In the genomic region with DNA sequence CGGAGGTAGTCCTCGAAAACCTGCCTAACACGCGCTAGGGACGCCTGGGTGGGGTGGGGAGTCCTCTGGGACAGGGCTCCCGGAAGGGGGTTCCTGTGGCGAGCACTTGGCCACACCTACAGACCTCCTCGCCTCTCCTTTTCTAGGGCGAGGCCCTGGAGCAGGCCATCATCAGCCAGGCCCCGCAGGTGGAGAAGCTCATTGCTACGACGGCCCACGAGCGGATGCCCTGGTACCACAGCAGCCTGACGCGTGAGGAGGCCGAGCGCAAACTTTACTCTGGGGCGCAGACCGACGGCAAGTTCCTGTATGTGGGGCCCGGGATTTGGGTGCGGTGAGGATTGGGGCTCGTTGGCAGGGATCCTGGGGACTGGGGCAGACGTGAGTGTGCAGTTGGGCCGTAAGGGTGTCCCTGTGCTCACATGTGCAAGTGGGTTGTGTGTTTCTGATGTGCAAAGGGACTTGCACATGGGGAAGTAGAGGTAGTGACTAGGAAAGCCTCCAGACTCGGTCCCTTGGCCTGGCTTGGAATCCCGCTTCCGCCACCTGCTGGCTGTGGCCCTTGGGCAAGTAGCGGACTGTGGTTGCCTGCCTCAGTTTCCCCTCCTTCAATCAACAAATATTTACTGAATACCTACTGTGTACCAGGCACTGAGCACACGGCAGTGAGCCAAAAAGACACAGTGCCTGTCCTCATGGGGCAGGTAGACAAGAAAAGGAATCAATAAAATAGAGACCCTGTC, we compare ENCODE assay signal across 21 cellular contexts. TPM values are rescaled to one million over a fixed set of nuclear protein-coding genes. Genes with fewer than 3 reads are reported as not detected.
DNase-seq lines count a peak whose midpoint lies in the region; ATAC-seq and TF ChIP-seq lines count a peak whose summit lies in the region.
"Had no signal": no experiment of that assay in that cellular context is flagged by ENCODE, and none has a peak within 500 bp of the region (broad histone marks: within the 10 kb centered on the region; RNA-seq: fewer than 3 reads in every experiment).

No MANE protein-coding gene starts in this region.

- peak overlapping the region; percentile 78 for H3K27ac Mint-ChIP-seq in CD8-positive, alpha-beta T cell
- peak overlapping the region; percentile 66 for H3K27ac Mint-ChIP-seq in activated naive CD8-positive, alpha-beta T cell treated with anti-CD3 and anti-CD28 coated beads, Interleukin-2, amount 10 ng/mL, durations not matched to agents 7 days and 5 days
- H3K27ac Mint-ChIP-seq in memory B cell: peak overlapping the region; percentile 5

- H3K4me2 ChIP-seq in BLaER1 treated with 17β-estradiol and CSF1 and Interleukin-3, amounts not matched to agents 10 nM and 100 nM: peak overlapping the region; percentile 36 to 97 (median 81); a peak in 21 of 22 replicates
- no peak overlapping the region for H3K4me2 ChIP-seq in hepatocyte

- intact Hi-C loops in CD8-positive, alpha-beta T cell (cut with DNase I, micrococcal nuclease): no loop called here
- intact Hi-C loops in uterus (cut with DNase I; ENCODE audit: low total_unique reads): no loop called here

- H3K27me3 Mint-ChIP-seq in CD8-positive, alpha-beta T cell (ENCODE audit: low read depth): no peaks in the 10 kb centered on the region
- H3K27me3 Mint-ChIP-seq in activated naive CD8-positive, alpha-beta T cell treated with anti-CD3 and anti-CD28 coated beads, Interleukin-2, amount 10 ng/mL, durations not matched to agents 7 days and 5 days: no peaks in the 10 kb centered on the region
- H3K27me3 Mint-ChIP-seq in memory B cell: peaks cover 1% of the 10 kb centered on the region

- 97% methylated on average over 28 of the region's 31 CpGs for WGBS in hepatocyte (ENCODE audit: low lambda C conversion rate, missing lambda C conversion rate)

- no peak overlapping the region for H2AFZ ChIP-seq in hepatocyte

- peaks cover 6 to 22% (median 8%) of the 10 kb centered on the region in 11 experiments for H3K9me3 ChIP-seq in BLaER1 treated with 17β-estradiol and CSF1 and Interleukin-3, amounts not matched to agents 10 nM and 100 nM (replicated peaks in 1 of 11)
- H3K9me3 ChIP-seq in CD8-positive, alpha-beta T cell (ENCODE audit: low read length): no peaks in the 10 kb centered on the region
- H3K9me3 ChIP-seq in hepatocyte (ENCODE audit: low read depth) (no peaks in the 10 kb centered on the region), uterus (peaks cover 0 to 1% of the 10 kb centered on the region in 2 donors)

- H3K4me3 ChIP-seq in BLaER1 treated with 17β-estradiol and CSF1 and Interleukin-3, amounts not matched to agents 10 nM and 100 nM: 0 out of 20 replicates have a peak overlapping the region, but pooled peaks of 1 of the 10 experiments have one; percentile 35
- H3K4me3 ChIP-seq in CD8-positive, alpha-beta T cell (ENCODE audit: low read depth, low read length): no peak overlapping the region
- H3K4me3 ChIP-seq in hepatocyte: no peak overlapping the region
- no peak overlapping the region for H3K4me3 ChIP-seq in uterus
- H3K4me3 ChIP-seq: SJSA1 had no signal

- TF ChIP-seq CTCF in CD8-positive, alpha-beta T cell (IDR thresholded peaks at IDR 0.05): no peak
- TF ChIP-seq CTCF in hepatocyte (IDR thresholded peaks at IDR 0.05; ENCODE audit: poor library complexity) (no peak), uterus (IDR thresholded peaks at IDR 0.05) (no peak)

- H3K4me1 ChIP-seq in BLaER1 treated with 17β-estradiol and CSF1 and Interleukin-3, amounts not matched to agents 10 nM and 100 nM: peaks cover 36 to 100% (median 88%) of the 10 kb centered on the region in 10 experiments
- peaks cover 79% of the 10 kb centered on the region for H3K4me1 ChIP-seq in CD8-positive, alpha-beta T cell (ENCODE audit: insufficient read depth, low read length)
- H3K4me1 ChIP-seq in hepatocyte (ENCODE audit: insufficient read depth): no peaks in the 10 kb centered on the region
- H3K4me1 ChIP-seq in uterus: no peaks in the 10 kb centered on the region
- H3K4me1 ChIP-seq: SJSA1 had no signal

- no peak for TF ChIP-seq POLR2A in uterus (IDR thresholded peaks at IDR 0.05)

- peak overlapping the region in 7 of 11 experiments; percentile 2 to 78 (median 70); a peak in 9 of 22 replicates for H3K9ac ChIP-seq in BLaER1 treated with 17β-estradiol and CSF1 and Interleukin-3, amounts not matched to agents 10 nM and 100 nM

- H3K79me2 ChIP-seq in hepatocyte: no peaks in the 10 kb centered on the region

- no peaks in the 10 kb centered on the region for H3K27me3 ChIP-seq in BLaER1 treated with 17β-estradiol and CSF1 and Interleukin-3, amounts not matched to agents 10 nM and 100 nM
- no peaks in the 10 kb centered on the region for H3K27me3 ChIP-seq in CD8-positive, alpha-beta T cell (ENCODE audit: insufficient read depth, low read length)
- H3K27me3 ChIP-seq in hepatocyte: no peaks in the 10 kb centered on the region
- H3K27me3 ChIP-seq in uterus: no peaks in the 10 kb centered on the region

- DNase-seq in CD8-positive, alpha-beta T cell: no peak
- DNase-seq in activated naive CD8-positive, alpha-beta T cell treated with anti-CD3 and anti-CD28 coated beads, Interleukin-2, amount 10 ng/mL, durations not matched to agents 7 days and 5 days: no peak
- DNase-seq in memory B cell (ENCODE audit: low spot score in 2 of 2) (no peak), hepatocyte (ENCODE audit: low spot score) (no peak), uterus (no peak)
- DNase-seq: activated CD8-positive, alpha-beta memory T cell treated with anti-CD3 and anti-CD28 coated beads, Interleukin-2, amount 50 U/mL, for 4 hours; AML-193; DMS153; mammary epithelial cell; NCI-H1436; NCI-H2171 treated with DMSO at 0.1 percent for 48 hours; NCI-H748 treated with DMSO at 0.1 percent for 48 hours; PC-3; stimulated activated CD8-positive, alpha-beta memory T cell treated with anti-CD3 and anti-CD28 coated beads, Interleukin-4, amount 100 ng/mL, for 48 hours had no signal

- no peak for ATAC-seq in CD8-positive, alpha-beta T cell
- ATAC-seq in activated naive CD8-positive, alpha-beta T cell treated with anti-CD3 and anti-CD28 coated beads, Interleukin-2, amount 10 ng/mL, durations not matched to agents 7 days and 5 days (ENCODE audit: low read depth): no peak
- no peak for ATAC-seq in memory B cell (ENCODE audit: low read depth)
- ATAC-seq in HG03378 (IDR thresholded peaks at IDR 0.05; ENCODE audit: unreplicated experiment): no peak
- no peak for ATAC-seq in HG03175 (IDR thresholded peaks at IDR 0.05; ENCODE audit: unreplicated experiment)
- ATAC-seq: PC-3 had no signal

- peak overlapping the region in 7 of 11 experiments; percentile 67 to 98 (median 84); a peak in 12 of 22 replicates for H3K27ac ChIP-seq in BLaER1 treated with 17β-estradiol and CSF1 and Interleukin-3, amounts not matched to agents 10 nM and 100 nM
- H3K27ac ChIP-seq in CD8-positive, alpha-beta T cell (ENCODE audit: low read depth, low read length): no peak overlapping the region
- H3K27ac ChIP-seq in hepatocyte (no peak overlapping the region), uterus (no peak overlapping the region)
- H3K27ac ChIP-seq: SJSA1 had no signal

- peak overlapping the region; percentile 11 for H3K4me3 Mint-ChIP-seq in CD8-positive, alpha-beta T cell
- H3K4me3 Mint-ChIP-seq in activated naive CD8-positive, alpha-beta T cell treated with anti-CD3 and anti-CD28 coated beads, Interleukin-2, amount 10 ng/mL, durations not matched to agents 7 days and 5 days: no peak overlapping the region
- no peak overlapping the region for H3K4me3 Mint-ChIP-seq in memory B cell
- H3K4me3 Mint-ChIP-seq: nephron had no signal

- no peaks in the 10 kb centered on the region for H3K9me3 Mint-ChIP-seq in CD8-positive, alpha-beta T cell
- H3K9me3 Mint-ChIP-seq in activated naive CD8-positive, alpha-beta T cell treated with anti-CD3 and anti-CD28 coated beads, Interleukin-2, amount 10 ng/mL, durations not matched to agents 7 days and 5 days: peaks cover 2% of the 10 kb centered on the region
- H3K9me3 Mint-ChIP-seq in memory B cell: no peaks in the 10 kb centered on the region

- CTCF ChIA-PET in CD8-positive, alpha-beta T cell (lab: Charles Lee): interaction anchor here (1.1 to 3.3 kb wide), 8 partner anchors 15 to 134 kb away, joined by 3 to 25 read pairs (median 5); no protein-coding TSS in a partner anchor

- POLR2A ChIA-PET in CD8-positive, alpha-beta T cell (lab: Charles Lee): interaction anchor here (2.3 to 3.0 kb wide), 2 partner anchors 11 to 15 kb away, joined by 8 to 13 read pairs; a partner anchor contains a TSS
- POLR2A ChIA-PET in activated naive CD8-positive, alpha-beta T cell treated with anti-CD3 and anti-CD28 coated beads, Interleukin-2, amount 10 ng/mL, durations not matched to agents 7 days and 5 days (lab: Charles Lee): interaction anchor here (1.6 to 3.4 kb wide), 2 partner anchors 11 to 15 kb away, joined by 6 to 12 read pairs; a partner anchor contains a TSS

- no peaks in the 10 kb centered on the region for H4K20me1 ChIP-seq in BLaER1 treated with 17β-estradiol and CSF1 and Interleukin-3, amounts not matched to agents 10 nM and 100 nM
- no peaks in the 10 kb centered on the region for H4K20me1 ChIP-seq in hepatocyte (ENCODE audit: insufficient read depth, poor library complexity, severe bottlenecking)

- H3K9me2 ChIP-seq in hepatocyte (replicated peaks; ENCODE audit: insufficient read depth): no peaks in the 10 kb centered on the region

- H3K36me3 Mint-ChIP-seq in CD8-positive, alpha-beta T cell: peaks cover 88% of the 10 kb centered on the region
- peaks cover 80% of the 10 kb centered on the region for H3K36me3 Mint-ChIP-seq in activated naive CD8-positive, alpha-beta T cell treated with anti-CD3 and anti-CD28 coated beads, Interleukin-2, amount 10 ng/mL, durations not matched to agents 7 days and 5 days
- peaks cover 4% of the 10 kb centered on the region for H3K36me3 Mint-ChIP-seq in memory B cell

- H3K4me1 Mint-ChIP-seq in CD8-positive, alpha-beta T cell (ENCODE audit: low read depth): peaks cover 80% of the 10 kb centered on the region
- peaks cover 47% of the 10 kb centered on the region for H3K4me1 Mint-ChIP-seq in activated naive CD8-positive, alpha-beta T cell treated with anti-CD3 and anti-CD28 coated beads, Interleukin-2, amount 10 ng/mL, durations not matched to agents 7 days and 5 days
- H3K4me1 Mint-ChIP-seq in memory B cell: peaks cover 2% of the 10 kb centered on the region

- H3K36me3 ChIP-seq in BLaER1 treated with 17β-estradiol and CSF1 and Interleukin-3, amounts not matched to agents 10 nM and 100 nM: peaks cover 1 to 73% (median 21%) of the 10 kb centered on the region in 11 experiments; a peak in 21 of 22 replicates
- peaks cover 85% of the 10 kb centered on the region for H3K36me3 ChIP-seq in CD8-positive, alpha-beta T cell (ENCODE audit: insufficient read depth, low read length)
- H3K36me3 ChIP-seq in hepatocyte (replicated peaks; ENCODE audit: insufficient read depth, low read depth): no peaks in the 10 kb centered on the region
- H3K36me3 ChIP-seq in uterus: no peaks in the 10 kb centered on the region
- H3K36me3 ChIP-seq: SJSA1 had no signal

RNA-seq across cellular contexts. Expression of a gene that starts 11.7 kb away (rescaled TPM):
- total RNA-seq in CD8-positive, alpha-beta T cell: 100 to 1,000 TPM; 487 to 512 TPM
- 100 to 1,000 TPM; 350 to 367 TPM for total RNA-seq in activated naive CD8-positive, alpha-beta T cell treated with anti-CD3 and anti-CD28 coated beads, Interleukin-2, amount 10 ng/mL, durations not matched to agents 7 days and 5 days
- total RNA-seq in hepatocyte: 0.80 and 1.4 TPM in 2 replicates
- 1.5 and 1.6 TPM in 2 replicates for polyA plus RNA-seq in hepatocyte
- 10 to 100 TPM in 1 of 4 donors, 1 to 10 TPM in 3; 3.3 to 11.2 (median 5.1) TPM for total RNA-seq in uterus
- total RNA-seq: bronchial epithelial cell, PC-3, pulmonary artery endothelial cell, SJSA1 had no signal

RNA-seq across cellular contexts. Expression of a gene that starts 55.6 kb away (rescaled TPM):
- 1 to 10 TPM; 7.1 to 7.8 TPM for total RNA-seq in CD8-positive, alpha-beta T cell
- 1 to 10 TPM; 6.9 to 8.8 TPM for total RNA-seq in activated naive CD8-positive, alpha-beta T cell treated with anti-CD3 and anti-CD28 coated beads, Interleukin-2, amount 10 ng/mL, durations not matched to agents 7 days and 5 days
- 2.1 and 5.5 TPM in 2 replicates for total RNA-seq in hepatocyte
- 4.5 and 7.2 TPM in 2 replicates for polyA plus RNA-seq in hepatocyte
- total RNA-seq in uterus: 10 to 100 TPM in 3 of 4 donors, 1 to 10 TPM in 1; 5.4 to 17.9 (median 14.0) TPM

Comparison
In these comparisons a context has a peak if more than half of its experiments do, and no peak if none do; other contexts are left out.
1. H3K27ac ChIP-seq: peak in BLaER1 treated with 17β-estradiol and CSF1 and Interleukin-3, amounts not matched to agents 10 nM and 100 nM (7 of 11); none in CD8-positive, alpha-beta T cell (single experiment), hepatocyte (single experiment) and uterus (0 of 2).
2. H3K27ac Mint-ChIP-seq: peak in every context shown above with its lines; median percentile 78 in CD8-positive, alpha-beta T cell; 66 in activated naive CD8-positive, alpha-beta T cell treated with anti-CD3 and anti-CD28 coated beads, Interleukin-2, amount 10 ng/mL, durations not matched to agents 7 days and 5 days; 5 in memory B cell.
3. RNA of a gene that starts 11.7 kb away (total RNA-seq): 487 to 512 TPM in CD8-positive, alpha-beta T cell and 350 to 367 TPM in activated naive CD8-positive, alpha-beta T cell treated with anti-CD3 and anti-CD28 coated beads, Interleukin-2, amount 10 ng/mL, durations not matched to agents 7 days and 5 days; 3.3 to 11.2 TPM in uterus and 0.80 to 1.4 TPM in hepatocyte; every median in the first group is over 10 times any median in the second.